In the genomic region with DNA sequence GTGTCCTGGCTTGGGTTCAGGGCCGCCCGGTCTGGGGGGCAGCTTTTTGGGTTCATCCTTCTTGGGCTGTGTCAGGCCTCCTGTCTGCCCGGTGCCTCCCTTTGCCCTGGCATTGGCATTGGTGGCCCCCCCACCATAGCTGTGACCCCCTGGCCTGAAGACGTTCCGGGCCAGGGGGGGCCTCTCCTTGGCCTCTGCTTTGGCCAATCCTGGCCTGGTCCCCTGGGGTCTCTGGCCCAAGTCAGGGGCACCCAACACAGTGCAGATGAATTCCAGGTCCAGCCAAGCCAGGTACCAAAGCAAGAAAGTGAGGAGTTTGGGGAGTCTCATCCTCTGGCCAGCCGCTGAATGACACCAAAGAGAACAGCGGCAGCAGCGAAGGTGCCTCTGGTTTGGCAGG, we compare ENCODE assay signal across 1 cellular context.
TF ChIP-seq lines count a peak whose summit lies in the region.

No MANE protein-coding gene starts in this region.

TF ChIP-seq in H1, 55 proteins besides CTCF, POLR2A, EP300 and RAD21:
- no peak for TF ChIP-seq TCF12 (IDR thresholded peaks at IDR 0.05; ENCODE audit: low read depth, low read length)
- no peak for TF ChIP-seq HDAC6 (IDR thresholded peaks at IDR 0.05; ENCODE audit: low read depth, low read length)
- TF ChIP-seq SP2 (IDR thresholded peaks at IDR 0.05; ENCODE audit: low read length), result no peak
- TF ChIP-seq HDAC2 (IDR thresholded peaks at IDR 0.05; ENCODE audit: borderline replicate concordance in 1 of 2, low read depth in 2 of 2, low read length in 2 of 2), result no peak
- TF ChIP-seq POLR2AphosphoS5 (IDR thresholded peaks at IDR 0.05; ENCODE audit: low read depth, low read length), result no peak
- TF ChIP-seq BCL11A (IDR thresholded peaks at IDR 0.05; ENCODE audit: low read depth in 2 of 2, low read length in 2 of 2), result no peak
- TF ChIP-seq, protein P1, sequence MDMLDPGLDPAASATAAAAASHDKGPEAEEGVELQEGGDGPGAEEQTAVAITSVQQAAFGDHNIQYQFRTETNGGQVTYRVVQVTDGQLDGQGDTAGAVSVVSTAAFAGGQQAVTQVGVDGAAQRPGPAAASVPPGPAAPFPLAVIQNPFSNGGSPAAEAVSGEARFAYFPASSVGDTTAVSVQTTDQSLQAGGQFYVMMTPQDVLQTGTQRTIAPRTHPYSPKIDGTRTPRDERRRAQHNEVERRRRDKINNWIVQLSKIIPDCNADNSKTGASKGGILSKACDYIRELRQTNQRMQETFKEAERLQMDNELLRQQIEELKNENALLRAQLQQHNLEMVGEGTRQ (IDR thresholded peaks at IDR 0.05; ENCODE audit: low read length), result no peak
- TF ChIP-seq POU5F1 (IDR thresholded peaks at IDR 0.05; ENCODE audit: low read depth, low read length), result no peak
- no peak for TF ChIP-seq ASH2L (IDR thresholded peaks at IDR 0.05; ENCODE audit: low read length)
- no peak for TF ChIP-seq CBX5 (IDR thresholded peaks at IDR 0.05; ENCODE audit: low read depth, low read length)
- no peak for TF ChIP-seq FOSL1 (IDR thresholded peaks at IDR 0.05; ENCODE audit: insufficient read depth, low read depth, low read length)
- no peak for TF ChIP-seq SAP30 (IDR thresholded peaks at IDR 0.05; ENCODE audit: insufficient read depth, insufficient replicate concordance, low read length)
- TF ChIP-seq TEAD4 (IDR thresholded peaks at IDR 0.05; ENCODE audit: low read depth, low read length), result no peak
- no peak for TF ChIP-seq RBBP5 (IDR thresholded peaks at IDR 0.05; ENCODE audit: borderline replicate concordance, low read depth, low read length)
